ENCODE assay signal across 8 cellular contexts in genomic region chr5:71455427-71456361, GRCh38. TPM values are rescaled to one million over a fixed set of nuclear protein-coding genes. Genes with fewer than 3 reads are reported as not detected.
DNase-seq lines count a peak whose midpoint lies in the region; ATAC-seq and TF ChIP-seq lines count a peak whose summit lies in the region.

BDP1 (plus strand) TSS chr5:71455651; CDS start chr5:71455878, 227 bp downstream.

- H4K20me1 ChIP-seq in H9 (ENCODE audit: control insufficient read depth, insufficient read depth, insufficient read length) = no peaks in the 10 kb centered on the region

- peaks cover 11 to 12% of the 10 kb centered on the region in 2 experiments for H3K4me1 Mint-ChIP-seq in H9
- H3K4me1 Mint-ChIP-seq in natural killer cell treated with Interleukin-12 subunit alpha and Interleukin-12 subunit beta and Interleukin-15 and Interleukin-18, amount 100 ng/mL, for 72 hours (ENCODE audit: low read depth in 2 of 2) = peaks cover 19% of the 10 kb centered on the region in 2 donors

- peak within 1 kb of the TSS; percentile 97 for H3K14ac ChIP-seq in H9 (ENCODE audit: insufficient read depth, low read length)

- peak within 1 kb of the TSS; percentile 86 for H3K9ac ChIP-seq in H9 (ENCODE audit: extremely low read depth, insufficient read length, low read length)

- no peak within 1 kb of the TSS for H3K56ac ChIP-seq in H9 (ENCODE audit: insufficient read length, low read depth, low read length)

- H4K91ac ChIP-seq in H9 (ENCODE audit: insufficient read length, low read depth, low read length) = no peak within 1 kb of the TSS

- H2AFZ ChIP-seq in H9 (ENCODE audit: low read length) = no peak within 1 kb of the TSS

- peaks cover 3% of the 10 kb centered on the region for H3K79me1 ChIP-seq in H9 (ENCODE audit: insufficient read depth, low read depth, low read length, poor library complexity, severe bottlenecking)

- H2AK5ac ChIP-seq in H9 (ENCODE audit: insufficient read length, low read length) = no peak within 1 kb of the TSS

- ATAC-seq in natural killer cell treated with Interleukin-12 subunit alpha and Interleukin-12 subunit beta and Interleukin-15 and Interleukin-18, amount 100 ng/mL, for 72 hours = peak; percentile 95 to 96
- peak; percentile 93 for ATAC-seq in stimulated activated naive CD8-positive, alpha-beta T cell treated with anti-CD3 and anti-CD28 coated beads, Interleukin-15, Interleukin-2, amounts not matched to agents 100 U/mL and 50 U/mL, for 24 hours

- no peak within 1 kb of the TSS for H2BK120ac ChIP-seq in H9 (ENCODE audit: low read depth, low read length, poor library complexity, severe bottlenecking)

- peak within 1 kb of the TSS; percentile 95 for H3K18ac ChIP-seq in H9 (ENCODE audit: insufficient read length, low read depth, low read length)

- peak within 1 kb of the TSS; percentile 98 to 100 for H3K4me3 Mint-ChIP-seq in H9
- peak within 1 kb of the TSS; percentile 99 for H3K4me3 Mint-ChIP-seq in natural killer cell treated with Interleukin-12 subunit alpha and Interleukin-12 subunit beta and Interleukin-15 and Interleukin-18, amount 100 ng/mL, for 72 hours

- 0 out of 3 replicates have a peak, but pooled peaks have one; percentile 28 for TF ChIP-seq CTCF in H9 (conservative IDR thresholded peaks at IDR 0.05)
- peak; percentile 31 for TF ChIP-seq CTCF in fibroblast of pulmonary artery (IDR thresholded peaks at IDR 0.05; ENCODE audit: low read length, missing control alignments)

- H3T11ph ChIP-seq in H9 (ENCODE audit: low read length) = no peak within 1 kb of the TSS

- no peaks in the 10 kb centered on the region for H3K4me1 ChIP-seq in H9 (ENCODE audit: insufficient read depth, low read length)

- no peak within 1 kb of the TSS for H3K23ac ChIP-seq in H9 (ENCODE audit: insufficient read length, low read depth, low read length)

- H3K27me3 ChIP-seq in H9 (ENCODE audit: insufficient read depth, low read length) = no peaks in the 10 kb centered on the region

- H2BK12ac ChIP-seq in H9 (ENCODE audit: insufficient read length, low read depth, low read length) = no peak within 1 kb of the TSS

- in situ Hi-C loops in G401 (cut with HindIII; ENCODE audit: low sequenced_read_pairs) = no loop called here

- no peaks in the 10 kb centered on the region for H3K23me2 ChIP-seq in H9 (ENCODE audit: insufficient read length, low read depth, low read length, poor library complexity, severe bottlenecking)

- no peak within 1 kb of the TSS for H3K4ac ChIP-seq in H9 (ENCODE audit: low read depth, low read length)

- H3K79me2 ChIP-seq in H9 (ENCODE audit: insufficient read depth, low read length) = peaks cover 10% of the 10 kb centered on the region; the same call in 1 of the 2 replicates

- H3K27ac Mint-ChIP-seq in H9 = peak within 1 kb of the TSS; percentile 96 to 99 (median 98)
- peak within 1 kb of the TSS; percentile 94 to 97 for H3K27ac Mint-ChIP-seq in natural killer cell treated with Interleukin-12 subunit alpha and Interleukin-12 subunit beta and Interleukin-15 and Interleukin-18, amount 100 ng/mL, for 72 hours

- H3K4me3 ChIP-seq in fibroblast of pulmonary artery (replicated peaks; ENCODE audit: low read depth, low read length) = peak within 1 kb of the TSS; percentile 99

- no CpG with 5 or more reads among the region's 50 CpGs for WGBS in H9 (ENCODE audit: extremely low coverage, insufficient read length, low lambda C conversion rate)

- no peak within 1 kb of the TSS for H2BK5ac ChIP-seq in H9 (ENCODE audit: insufficient read length, low read length)

- H3K36me3 Mint-ChIP-seq in H9 (ENCODE audit: insufficient read depth in 1 of 3, low read depth in 3 of 3) = peaks cover 15 to 24% (median 23%) of the 10 kb centered on the region in 3 experiments; a peak in 6 of 7 replicates
- H3K36me3 Mint-ChIP-seq in natural killer cell treated with Interleukin-12 subunit alpha and Interleukin-12 subunit beta and Interleukin-15 and Interleukin-18, amount 100 ng/mL, for 72 hours = peaks cover 10% of the 10 kb centered on the region

- no peak within 1 kb of the TSS for H4K8ac ChIP-seq in H9 (replicated peaks; ENCODE audit: insufficient read length, low read depth, low read length)

- no peak within 1 kb of the TSS for H4K5ac ChIP-seq in H9 (ENCODE audit: insufficient read length, low read depth, low read length)

- H3K9me3 Mint-ChIP-seq in H9 = no peaks in the 10 kb centered on the region; a peak in 1 of 5 replicates
- no peaks in the 10 kb centered on the region for H3K9me3 Mint-ChIP-seq in natural killer cell treated with Interleukin-12 subunit alpha and Interleukin-12 subunit beta and Interleukin-15 and Interleukin-18, amount 100 ng/mL, for 72 hours

- H3K9me3 ChIP-seq in H9 (ENCODE audit: control insufficient read depth, low read depth, low read length) = no peaks in the 10 kb centered on the region

- no peak within 1 kb of the TSS for H2BK20ac ChIP-seq in H9 (ENCODE audit: low read depth, low read length, poor library complexity, severe bottlenecking)

- H2BK15ac ChIP-seq in H9 (ENCODE audit: low read depth, low read length) = no peak within 1 kb of the TSS

- DNase-seq in G401 (ENCODE audit: low spot score) (peak; percentile 97), H9 (peak; percentile 96), M059J (ENCODE audit: low read depth) (peak; percentile 94), SHP77 (lab: John Stamatoyannopoulos, UW) (peak; percentile 91), fibroblast of pulmonary artery (ENCODE audit: low read depth) (peak; percentile 96)
- peak; percentile 93 for DNase-seq in activated effector memory CD4-positive, alpha-beta T cell treated with Interleukin-2 at 50 U/mL for 16 hours
- peak; percentile 95 for DNase-seq in natural killer cell treated with Interleukin-12 subunit alpha and Interleukin-12 subunit beta and Interleukin-15 and Interleukin-18, amount 100 ng/mL, for 72 hours (ENCODE audit: low spot score)
- peak; percentile 98 for DNase-seq in stimulated activated naive CD8-positive, alpha-beta T cell treated with anti-CD3 and anti-CD28 coated beads, Interleukin-15, Interleukin-2, amounts not matched to agents 100 U/mL and 50 U/mL, for 24 hours

- H3K27ac ChIP-seq in H9 (ENCODE audit: insufficient read length, low read depth, low read length) = no peak within 1 kb of the TSS

- peaks cover 2% of the 10 kb centered on the region; the same call in 1 of the 2 replicates for H3K27me3 Mint-ChIP-seq in H9 (ENCODE audit: low read depth)
- H3K27me3 Mint-ChIP-seq in natural killer cell treated with Interleukin-12 subunit alpha and Interleukin-12 subunit beta and Interleukin-15 and Interleukin-18, amount 100 ng/mL, for 72 hours = peaks cover 6 to 9% of the 10 kb centered on the region in 2 donors

- H3K4me2 ChIP-seq in H9 (ENCODE audit: insufficient read depth, insufficient read length, low read length) = peak within 1 kb of the TSS; percentile 93

RNA-seq across cellular contexts. Expression of gene BDP1, which starts in this region (rescaled TPM):
- 13.0 and 21.4 TPM in 2 replicates for total RNA-seq in G401 (2014; rRNA removed; shearing (Covaris generic))
- 29.2 and 31.5 TPM in 2 replicates for total RNA-seq in H9 (2021)
- 7.3 and 10.4 TPM in 2 replicates for total RNA-seq in M059J (2014; rRNA removed; shearing (Covaris generic))
- total RNA-seq in natural killer cell treated with Interleukin-12 subunit alpha and Interleukin-12 subunit beta and Interleukin-15 and Interleukin-18, amount 100 ng/mL, for 72 hours = 10 to 100 TPM; 32.1 to 52.4 TPM
